ENCODE assay signal across 26 cellular contexts in the genomic region with DNA sequence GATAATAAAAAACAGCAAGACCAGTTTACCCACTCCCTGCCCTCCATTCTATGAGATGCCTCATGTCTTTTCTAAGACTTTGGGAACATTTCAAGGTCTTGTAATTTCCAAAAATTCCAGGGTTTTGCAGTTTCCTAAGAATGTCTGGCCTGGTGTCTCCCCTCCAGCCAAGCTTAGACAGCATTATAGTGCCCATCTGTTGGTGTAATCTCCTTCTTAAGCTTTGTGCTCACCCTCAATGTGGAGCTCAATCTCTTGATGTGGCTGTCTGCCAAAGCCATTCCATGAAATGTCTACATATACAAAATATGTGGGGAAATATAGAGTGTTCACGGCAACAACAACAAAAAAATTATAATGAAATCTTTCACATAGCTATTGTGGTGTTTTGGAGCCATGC.
"Had no signal": no experiment of that assay in that cellular context is flagged by ENCODE, and none has a peak within 500 bp of the region (broad histone marks: within the 10 kb centered on the region; RNA-seq: fewer than 3 reads in every experiment).

No MANE protein-coding gene starts in this region.

- H3K27ac Mint-ChIP-seq: effector memory CD8-positive, alpha-beta T cell; memory B cell; mesothelial cell of epicardium; naive B cell; natural killer cell treated with Interleukin-12 subunit alpha and Interleukin-12 subunit beta and Interleukin-15 and Interleukin-18, amount 100 ng/mL, for 72 hours; neural progenitor cell; stimulated activated effector memory CD8-positive, alpha-beta T cell treated with anti-CD3 and anti-CD28 coated beads, Interleukin-12 subunit alpha, Interleukin-12 subunit beta, amount 100 ng/mL, for 72 hours had no signal

- H3K9me3 ChIP-seq: esophagus squamous epithelium, lower lobe of right lung, mucosa of descending colon, prostate gland, sigmoid colon, stomach, thyroid gland, vagina had no signal

- H3K27ac ChIP-seq: esophagus squamous epithelium, lower lobe of right lung, neural progenitor cell, prostate gland, sigmoid colon, stomach, thyroid gland, vagina had no signal

- DNase-seq: cortex of kidney; effector memory CD8-positive, alpha-beta T cell; erythroblast; esophagus squamous epithelium; foreskin melanocyte; glutamatergic neuron; left ventricle myocardium superior; lower lobe of right lung; mucosa of descending colon; naive B cell; nucleus accumbens; right cardiac atrium; sigmoid colon; stimulated activated CD4-positive, alpha-beta T cell treated with anti-CD3 and anti-CD28 coated beads, Interleukin-2, amount 100 ng/mL, for 24 hours; stimulated activated CD4-positive, alpha-beta T cell treated with anti-CD3 and anti-CD28 coated beads, Interleukin-4, amount 100 ng/mL, for 24 hours; stimulated activated naive CD4-positive, alpha-beta T cell treated with Interleukin-2 at 50 U/mL for 16 hours; stomach; thyroid gland; trophoblast cell had no signal

- H3K36me3 ChIP-seq: esophagus squamous epithelium, lower lobe of right lung, neural progenitor cell, prostate gland, sigmoid colon, stomach, thyroid gland, vagina had no signal

- H3K27me3 Mint-ChIP-seq: effector memory CD8-positive, alpha-beta T cell; memory B cell; naive B cell; natural killer cell treated with Interleukin-12 subunit alpha and Interleukin-12 subunit beta and Interleukin-15 and Interleukin-18, amount 100 ng/mL, for 72 hours had no signal

- H3K4me2 ChIP-seq: neural progenitor cell had no signal

- H2AFZ ChIP-seq: neural progenitor cell had no signal

- H3K4me3 ChIP-seq: esophagus squamous epithelium, lower lobe of right lung, mucosa of descending colon, neural progenitor cell, prostate gland, sigmoid colon, stomach, thyroid gland, vagina had no signal

- H3K4me1 Mint-ChIP-seq: memory B cell; naive B cell; stimulated activated effector memory CD8-positive, alpha-beta T cell treated with anti-CD3 and anti-CD28 coated beads, Interleukin-12 subunit alpha, Interleukin-12 subunit beta, amount 100 ng/mL, for 72 hours had no signal

- H3K27me3 ChIP-seq: esophagus squamous epithelium, neural progenitor cell, sigmoid colon, stomach, thyroid gland, vagina had no signal

- H3K4me3 Mint-ChIP-seq: effector memory CD8-positive, alpha-beta T cell; memory B cell; mesothelial cell of epicardium; naive B cell; natural killer cell treated with Interleukin-12 subunit alpha and Interleukin-12 subunit beta and Interleukin-15 and Interleukin-18, amount 100 ng/mL, for 72 hours; neural progenitor cell; stimulated activated effector memory CD8-positive, alpha-beta T cell treated with anti-CD3 and anti-CD28 coated beads, Interleukin-12 subunit alpha, Interleukin-12 subunit beta, amount 100 ng/mL, for 72 hours had no signal

- ATAC-seq: effector memory CD8-positive, alpha-beta T cell; left ventricle myocardium superior; lower lobe of right lung; mucosa of descending colon; natural killer cell treated with Interleukin-12 subunit alpha and Interleukin-12 subunit beta and Interleukin-15 and Interleukin-18, amount 100 ng/mL, for 72 hours; right cardiac atrium; stimulated activated effector memory CD8-positive, alpha-beta T cell treated with anti-CD3 and anti-CD28 coated beads, Interleukin-12 subunit alpha, Interleukin-12 subunit beta, amount 100 ng/mL, for 72 hours had no signal

- H3K4me1 ChIP-seq: esophagus squamous epithelium, lower lobe of right lung, neural progenitor cell, prostate gland, sigmoid colon, thyroid gland, vagina had no signal

- H3K36me3 Mint-ChIP-seq: memory B cell; mesothelial cell of epicardium; naive B cell; natural killer cell treated with Interleukin-12 subunit alpha and Interleukin-12 subunit beta and Interleukin-15 and Interleukin-18, amount 100 ng/mL, for 72 hours; neural progenitor cell; stimulated activated effector memory CD8-positive, alpha-beta T cell treated with anti-CD3 and anti-CD28 coated beads, Interleukin-12 subunit alpha, Interleukin-12 subunit beta, amount 100 ng/mL, for 72 hours had no signal

- H3K9ac ChIP-seq: neural progenitor cell had no signal
